ENCODE assay signal across 13 cellular contexts in genomic region chr7:106313966-106314365, GRCh38. TPM values are rescaled to one million over a fixed set of nuclear protein-coding genes. Genes with fewer than 3 reads are reported as not detected.
DNase-seq lines count a peak whose midpoint lies in the region; ATAC-seq and TF ChIP-seq lines count a peak whose summit lies in the region.
"Had no signal": no experiment of that assay in that cellular context is flagged by ENCODE, and none has a peak within 500 bp of the region (broad histone marks: within the 10 kb centered on the region; RNA-seq: fewer than 3 reads in every experiment).

No MANE protein-coding gene starts in this region.

- peaks cover 7% of the 10 kb centered on the region for H3K4me1 Mint-ChIP-seq in chondrocyte (ENCODE audit: low read depth)
- H3K4me1 Mint-ChIP-seq in progenitor cell of endocrine pancreas (ENCODE audit: low read depth): no peaks in the 10 kb centered on the region
- H3K4me1 Mint-ChIP-seq: brain had no signal

- ATAC-seq in GM18873 (IDR thresholded peaks at IDR 0.05; ENCODE audit: low FRiP score, unreplicated experiment): no peak

- no peaks in the 10 kb centered on the region for H3K36me3 Mint-ChIP-seq in chondrocyte (ENCODE audit: low read depth)
- H3K36me3 Mint-ChIP-seq in progenitor cell of endocrine pancreas (ENCODE audit: insufficient read depth): no peaks in the 10 kb centered on the region
- H3K36me3 Mint-ChIP-seq: brain had no signal

- H3K4me3 ChIP-seq in ACC112 (ENCODE audit: low read depth, low read length): no peak overlapping the region
- H3K4me3 ChIP-seq: BLaER1, HAP-1 had no signal

- H3K9me3 Mint-ChIP-seq in chondrocyte (ENCODE audit: low read depth) (peaks cover 12% of the 10 kb centered on the region), progenitor cell of endocrine pancreas (ENCODE audit: low read depth) (peaks cover 2% of the 10 kb centered on the region)

- peaks cover 13% of the 10 kb centered on the region for H3K4me1 ChIP-seq in ACC112 (ENCODE audit: control insufficient read depth, insufficient read depth, low read length, unreplicated experiment)
- H3K4me1 ChIP-seq: HAP-1 had no signal

- TF ChIP-seq CTCF in VCaP (conservative IDR thresholded peaks at IDR 0.05) (no peak), chondrocyte (IDR thresholded peaks at IDR 0.05) (no peak), progenitor cell of endocrine pancreas (IDR thresholded peaks at IDR 0.05; ENCODE audit: unreplicated experiment) (no peak)

- DNase-seq in HT-29 (ENCODE audit: low spot score) (peak; percentile 55), medulla oblongata (ENCODE audit: extremely low spot score) (peak; percentile 77), chondrocyte (ENCODE audit: low spot score) (no peak), progenitor cell of endocrine pancreas (ENCODE audit: low spot score, unreplicated experiment) (no peak), cerebellar cortex (ENCODE audit: low spot score) (no peak)
- DNase-seq: activated CD8-positive, alpha-beta memory T cell treated with anti-CD3 and anti-CD28 coated beads, Interleukin-2, amount 50 U/mL, for 4 hours; NCI-H526 treated with DMSO at 0.1 percent for 48 hours had no signal

- H3K27me3 ChIP-seq in ACC112 (ENCODE audit: insufficient read depth, low read length): no peaks in the 10 kb centered on the region
- H3K27me3 ChIP-seq: BLaER1 had no signal

- H3K27ac ChIP-seq in ACC112 (ENCODE audit: low read depth, low read length) (peak overlapping the region; percentile 12; the same call in 1 of the 2 replicates), VCaP (peak overlapping the region; percentile 90)
- H3K27ac ChIP-seq: BLaER1 had no signal

- H3K27me3 Mint-ChIP-seq in chondrocyte (ENCODE audit: low read depth) (no peaks in the 10 kb centered on the region), progenitor cell of endocrine pancreas (no peaks in the 10 kb centered on the region)

- no peaks in the 10 kb centered on the region for H3K36me3 ChIP-seq in ACC112 (ENCODE audit: insufficient read depth, low read length)
- H3K36me3 ChIP-seq: BLaER1, HAP-1 had no signal

- peak overlapping the region; percentile 43 for H2AFZ ChIP-seq in ACC112 (ENCODE audit: low read length, unreplicated experiment)

- no peaks in the 10 kb centered on the region for H3K79me2 ChIP-seq in ACC112 (ENCODE audit: control insufficient read depth, insufficient read depth, low read length, unreplicated experiment)

- H3K4me3 Mint-ChIP-seq in chondrocyte (ENCODE audit: unreplicated experiment) (no peak overlapping the region), progenitor cell of endocrine pancreas (ENCODE audit: low read depth) (no peak overlapping the region)
- H3K4me3 Mint-ChIP-seq: brain had no signal

- no peak overlapping the region for H3K27ac Mint-ChIP-seq in chondrocyte (ENCODE audit: unreplicated experiment)
- no peak overlapping the region for H3K27ac Mint-ChIP-seq in progenitor cell of endocrine pancreas
- H3K27ac Mint-ChIP-seq: brain had no signal

RNA-seq across cellular contexts. Expression of gene NAMPT, which starts 29.2 kb away (rescaled TPM):
- total RNA-seq in HT-29 (2014; rRNA removed; shearing (Covaris generic)): 28.7 and 33.4 TPM in 2 replicates
- total RNA-seq in chondrocyte (24.2 to 30.4 TPM (median 27.5 TPM) in 3 replicates), progenitor cell of endocrine pancreas (35.2 and 44.6 TPM in 2 replicates)

Comparison
In these comparisons a context has a peak if more than half of its experiments do, and no peak if none do; other contexts are left out.
1. DNase-seq: peak in HT-29 (single experiment) and medulla oblongata (single experiment); none in chondrocyte (single experiment), progenitor cell of endocrine pancreas (single experiment) and cerebellar cortex (single experiment).